ENCODE assay signal across 1 cellular context in genomic region chr1:168709407-168709891, GRCh38.
TF ChIP-seq lines count a peak whose summit lies in the region.

No MANE protein-coding gene starts in this region.

TF ChIP-seq in HEK293, 187 proteins besides CTCF, POLR2A, EP300 and RAD21 (continued from another document):
- no peak for TF ChIP-seq HIC1 (tag by site-specific recombination; IDR thresholded peaks at IDR 0.05)
- TF ChIP-seq PRDM2 (tag by site-specific recombination; IDR thresholded peaks at IDR 0.05; ENCODE audit: borderline replicate concordance): no peak
